ENCODE assay signal across 13 cellular contexts in the genomic region with DNA sequence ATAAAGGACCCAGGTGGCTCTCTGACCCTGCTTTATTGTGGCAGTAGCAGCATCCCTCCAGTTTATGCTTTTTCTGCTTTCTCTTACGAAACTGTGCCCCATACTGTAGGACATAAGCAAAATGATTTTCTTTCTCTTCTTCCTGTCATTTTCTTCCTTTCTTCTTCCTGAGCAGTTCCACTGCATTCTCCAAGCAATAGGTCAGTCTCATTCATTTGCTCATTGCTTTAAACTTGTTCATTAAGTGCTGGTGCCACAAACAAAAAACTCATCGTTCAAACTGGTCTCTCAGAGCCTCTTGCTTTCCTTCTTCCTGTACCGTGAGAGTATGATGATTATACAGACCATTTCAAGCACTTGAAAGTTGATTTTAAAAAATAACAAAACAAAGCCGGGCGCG.
DNase-seq lines count a peak whose midpoint lies in the region; ATAC-seq and TF ChIP-seq lines count a peak whose summit lies in the region.
"Had no signal": no experiment of that assay in that cellular context is flagged by ENCODE, and none has a peak within 500 bp of the region (broad histone marks: within the 10 kb centered on the region; RNA-seq: fewer than 3 reads in every experiment).

No MANE protein-coding gene starts in this region.

- peak overlapping the region in 1 of 5 donors; percentile 37 for H3K9ac ChIP-seq in subcutaneous abdominal adipose tissue (ENCODE audit: low read length in 5 of 5)

- no peak for ATAC-seq in activated CD8-positive, alpha-beta T cell treated with anti-CD3 and anti-CD28 coated beads for 36 hours
- ATAC-seq in HG03095 (IDR thresholded peaks at IDR 0.05; ENCODE audit: unreplicated experiment), result no peak
- ATAC-seq in GM21528 (IDR thresholded peaks at IDR 0.05; ENCODE audit: low FRiP score, unreplicated experiment), result no peak
- no peak for ATAC-seq in HG03097 (IDR thresholded peaks at IDR 0.05; ENCODE audit: low FRiP score, unreplicated experiment)

- H3K4me1 Mint-ChIP-seq in activated naive CD8-positive, alpha-beta T cell (ENCODE audit: low read depth), result peaks cover 56% of the 10 kb centered on the region
- peaks cover 41% of the 10 kb centered on the region for H3K4me1 Mint-ChIP-seq in activated naive CD8-positive, alpha-beta T cell treated with anti-CD3 and anti-CD28 coated beads for 36 hours
- H3K4me1 Mint-ChIP-seq in activated CD8-positive, alpha-beta T cell treated with anti-CD3 and anti-CD28 coated beads for 36 hours (ENCODE audit: low read depth), result peaks cover 34% of the 10 kb centered on the region

- H3K9me3 ChIP-seq in subcutaneous abdominal adipose tissue (ENCODE audit: control insufficient read depth in 5 of 5, low read length in 5 of 5), result no peaks in the 10 kb centered on the region
- H3K9me3 ChIP-seq: testis had no signal

- no peaks in the 10 kb centered on the region for H3K36me3 ChIP-seq in subcutaneous abdominal adipose tissue (ENCODE audit: control insufficient read depth in 5 of 5, insufficient read depth in 5 of 5, low read length in 5 of 5)

- intact Hi-C loops in activated CD8-positive, alpha-beta T cell treated with anti-CD3 and anti-CD28 coated beads for 36 hours (cut with micrococcal nuclease), result no loop called here

- peaks cover 0 to 20% (median 7%) of the 10 kb centered on the region in 5 donors for H3K4me1 ChIP-seq in subcutaneous abdominal adipose tissue (ENCODE audit: control insufficient read depth in 5 of 5, insufficient read depth in 5 of 5, low read length in 5 of 5)
- H3K4me1 ChIP-seq: testis had no signal

- peak overlapping the region; percentile 40 for H3K27ac ChIP-seq in subcutaneous abdominal adipose tissue (ENCODE audit: low read depth, low read length)
- H3K27ac ChIP-seq: testis had no signal

- CTCF ChIA-PET in activated CD8-positive, alpha-beta T cell treated with anti-CD3 and anti-CD28 coated beads for 36 hours (lab: Charles Lee), result interaction anchor here (1.2 kb wide), 1 partner anchor 11 kb away, joined by 4 read pairs; no protein-coding TSS in a partner anchor

- no peak for TF ChIP-seq CTCF in activated CD8-positive, alpha-beta T cell treated with anti-CD3 and anti-CD28 coated beads for 36 hours (IDR thresholded peaks at IDR 0.05)
- TF ChIP-seq CTCF in fibroblast of villous mesenchyme (IDR thresholded peaks at IDR 0.05; ENCODE audit: insufficient read depth, low read depth, low read length), result no peak

- no peak for DNase-seq in activated naive CD8-positive, alpha-beta T cell treated with anti-CD3 and anti-CD28 coated beads for 36 hours
- DNase-seq in activated CD8-positive, alpha-beta T cell treated with anti-CD3 and anti-CD28 coated beads for 36 hours, result no peak
- DNase-seq in fibroblast of villous mesenchyme (ENCODE audit: low read depth), result peak; percentile 41
- DNase-seq: activated CD4-positive, alpha-beta T cell treated with anti-CD3 and anti-CD28 coated beads, Interleukin-2, amount 10 ng/mL, durations not matched to agents 24 days and 14 days; activated effector memory CD4-positive, alpha-beta T cell treated with anti-CD3 and anti-CD28 coated beads, Interleukin-2, amount 50 U/mL, for 16 hours; NCI-H446; stimulated activated CD4-positive, alpha-beta T cell treated with anti-CD3 and anti-CD28 coated beads, Interleukin-4, amount 100 ng/mL, for 4 hours; testis had no signal

- no peaks in the 10 kb centered on the region for H3K9me3 Mint-ChIP-seq in activated naive CD8-positive, alpha-beta T cell (ENCODE audit: low read depth)
- H3K9me3 Mint-ChIP-seq in activated naive CD8-positive, alpha-beta T cell treated with anti-CD3 and anti-CD28 coated beads for 36 hours, result peaks cover 3% of the 10 kb centered on the region
- no peaks in the 10 kb centered on the region for H3K9me3 Mint-ChIP-seq in activated CD8-positive, alpha-beta T cell treated with anti-CD3 and anti-CD28 coated beads for 36 hours

- no peaks in the 10 kb centered on the region for H3K36me3 Mint-ChIP-seq in activated naive CD8-positive, alpha-beta T cell
- H3K36me3 Mint-ChIP-seq in activated naive CD8-positive, alpha-beta T cell treated with anti-CD3 and anti-CD28 coated beads for 36 hours, result peaks cover 9% of the 10 kb centered on the region
- no peaks in the 10 kb centered on the region for H3K36me3 Mint-ChIP-seq in activated CD8-positive, alpha-beta T cell treated with anti-CD3 and anti-CD28 coated beads for 36 hours (ENCODE audit: low read depth)

- H3K27ac Mint-ChIP-seq in activated naive CD8-positive, alpha-beta T cell, result peak overlapping the region; percentile 61
- H3K27ac Mint-ChIP-seq in activated naive CD8-positive, alpha-beta T cell treated with anti-CD3 and anti-CD28 coated beads for 36 hours, result no peak overlapping the region
- peak overlapping the region; percentile 5 for H3K27ac Mint-ChIP-seq in activated CD8-positive, alpha-beta T cell treated with anti-CD3 and anti-CD28 coated beads for 36 hours
- H3K27ac Mint-ChIP-seq: activated CD4-positive, alpha-beta T cell treated with anti-CD3 and anti-CD28 coated beads, Interleukin-2, amount 10 ng/mL, durations not matched to agents 24 days and 14 days had no signal

- POLR2A ChIA-PET in activated CD8-positive, alpha-beta T cell treated with anti-CD3 and anti-CD28 coated beads for 36 hours (lab: Charles Lee), result no interaction called here

- no peaks in the 10 kb centered on the region for H3K27me3 ChIP-seq in subcutaneous abdominal adipose tissue (ENCODE audit: control insufficient read depth in 5 of 5, insufficient read depth in 4 of 5, low read length in 5 of 5)
- H3K27me3 ChIP-seq: testis had no signal

- no peaks in the 10 kb centered on the region for H3K27me3 Mint-ChIP-seq in activated naive CD8-positive, alpha-beta T cell
- H3K27me3 Mint-ChIP-seq in activated naive CD8-positive, alpha-beta T cell treated with anti-CD3 and anti-CD28 coated beads for 36 hours, result no peaks in the 10 kb centered on the region
- H3K27me3 Mint-ChIP-seq in activated CD8-positive, alpha-beta T cell treated with anti-CD3 and anti-CD28 coated beads for 36 hours, result no peaks in the 10 kb centered on the region
- H3K27me3 Mint-ChIP-seq: activated CD4-positive, alpha-beta T cell treated with anti-CD3 and anti-CD28 coated beads, Interleukin-2, amount 10 ng/mL, durations not matched to agents 24 days and 14 days had no signal

- peak overlapping the region; percentile 1 for H3K4me3 Mint-ChIP-seq in activated naive CD8-positive, alpha-beta T cell
- no peak overlapping the region for H3K4me3 Mint-ChIP-seq in activated naive CD8-positive, alpha-beta T cell treated with anti-CD3 and anti-CD28 coated beads for 36 hours
- no peak overlapping the region for H3K4me3 Mint-ChIP-seq in activated CD8-positive, alpha-beta T cell treated with anti-CD3 and anti-CD28 coated beads for 36 hours
- H3K4me3 Mint-ChIP-seq: activated CD4-positive, alpha-beta T cell treated with anti-CD3 and anti-CD28 coated beads, Interleukin-2, amount 10 ng/mL, durations not matched to agents 24 days and 14 days had no signal

- H3K4me3 ChIP-seq in fibroblast of villous mesenchyme (ENCODE audit: low read depth, low read length), result no peak overlapping the region
- H3K4me3 ChIP-seq in subcutaneous abdominal adipose tissue (ENCODE audit: low read depth in 1 of 5, low read length in 5 of 5), result no peak overlapping the region
- H3K4me3 ChIP-seq: testis had no signal
